In genomic region chr7:64889686-64890162, GRCh38 we compare ENCODE assay signal across 1 cellular context.
TF ChIP-seq lines count a peak whose summit lies in the region.

No MANE protein-coding gene starts in this region.

TF ChIP-seq in GM23338, 12 proteins besides CTCF, POLR2A, EP300 and RAD21 (continued from another document):
- TF ChIP-seq ZNF462 (CRISPR knock-in tag; IDR thresholded peaks at IDR 0.05) (no peak), STAT1 (IDR thresholded peaks at IDR 0.05; ENCODE audit: unreplicated experiment) (no peak), EZH2phosphoT487 (IDR thresholded peaks at IDR 0.05; ENCODE audit: unreplicated experiment) (no peak)
